In the genomic region with DNA sequence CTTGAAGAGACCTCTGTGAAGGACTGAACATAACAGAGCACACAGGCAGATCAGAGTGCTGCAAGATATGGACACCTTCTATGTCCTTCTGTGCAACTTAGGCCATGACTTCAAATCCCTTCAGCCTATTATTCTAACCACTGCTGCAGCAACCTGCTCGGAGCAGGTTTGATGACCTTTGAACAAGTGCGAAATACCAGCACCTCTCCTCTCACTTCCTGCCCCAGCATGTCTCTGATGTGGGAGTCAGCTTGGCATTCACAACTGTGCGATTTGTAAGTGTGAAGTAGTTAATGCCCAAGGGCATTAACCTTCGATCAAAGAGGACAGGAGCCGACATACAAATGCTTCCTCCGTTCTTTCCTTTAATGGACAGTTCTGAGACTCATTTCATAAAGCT, we compare ENCODE assay signal across 15 cellular contexts. TPM values are rescaled to one million over a fixed set of nuclear protein-coding genes. Genes with fewer than 3 reads are reported as not detected.
DNase-seq lines count a peak whose midpoint lies in the region; ATAC-seq, FAIRE-seq and TF ChIP-seq lines count a peak whose summit lies in the region.
"Had no signal": no experiment of that assay in that cellular context is flagged by ENCODE, and none has a peak within 500 bp of the region (broad histone marks: within the 10 kb centered on the region; RNA-seq: fewer than 3 reads in every experiment).

No MANE protein-coding gene starts in this region.

- peak overlapping the region; percentile 12 for H2AFZ ChIP-seq in IMR-90 (replicated peaks; ENCODE audit: low read length, poor library complexity)
- no peak overlapping the region for H2AFZ ChIP-seq in keratinocyte (ENCODE audit: control insufficient read depth, low read length)

- TF ChIP-seq CTCF in CD4-positive, alpha-beta T cell (IDR thresholded peaks at IDR 0.05), result no peak
- TF ChIP-seq CTCF in IMR-90 (conservative IDR thresholded peaks at IDR 0.05; ENCODE audit: low read depth, low read length) (no peak), keratinocyte (optimal IDR thresholded peaks at IDR 0.05 in 1 of 3, IDR thresholded peaks at IDR 0.05 in 1 of 3, conservative IDR thresholded peaks at IDR 0.05 in 1 of 3; ENCODE audit: extremely low read depth in 1 of 3, insufficient read depth in 2 of 3, low read length in 3 of 3) (no peak), endothelial cell (IDR thresholded peaks at IDR 0.05; ENCODE audit: unreplicated experiment) (no peak)

- peak overlapping the region; percentile 60 for H3K27ac Mint-ChIP-seq in CD4-positive, alpha-beta T cell
- H3K27ac Mint-ChIP-seq in activated T-helper 2 cell treated with anti-CD3 and anti-CD28 coated beads, Interferon-gamma antibody, Interleukin-2, Interleukin-4, amounts not matched to agents 10 μg/mL and 5 μg/mL and 100 μg/mL, durations not matched to agents 14 hours and 24 hours and 36 hours, result no peak overlapping the region
- H3K27ac Mint-ChIP-seq in endothelial cell (ENCODE audit: unreplicated experiment), result no peak overlapping the region
- H3K27ac Mint-ChIP-seq: stimulated activated naive B cell treated with anti-CD40 and anti-IgM and Interleukin-4, amounts not matched to agents 10 μg/mL and 1 μg/mL and 100 μg/mL, for 72 hours had no signal

- no CpG with 5 or more reads among the region's 6 CpGs for WGBS in IMR-90 (ENCODE audit: extremely low coverage in 2 of 2, insufficient read length in 1 of 2), 2 experiments

- H3K4me3 Mint-ChIP-seq in CD4-positive, alpha-beta T cell, result no peak overlapping the region
- peak overlapping the region; percentile 18 for H3K4me3 Mint-ChIP-seq in activated T-helper 2 cell treated with anti-CD3 and anti-CD28 coated beads, Interferon-gamma antibody, Interleukin-2, Interleukin-4, amounts not matched to agents 10 μg/mL and 5 μg/mL and 100 μg/mL, durations not matched to agents 14 hours and 24 hours and 36 hours (ENCODE audit: low read depth)
- no peak overlapping the region for H3K4me3 Mint-ChIP-seq in endothelial cell (ENCODE audit: unreplicated experiment)
- H3K4me3 Mint-ChIP-seq: stimulated activated naive B cell treated with anti-CD40 and anti-IgM and Interleukin-4, amounts not matched to agents 10 μg/mL and 1 μg/mL and 100 μg/mL, for 72 hours had no signal

- no peak overlapping the region for H3K56ac ChIP-seq in IMR-90 (ENCODE audit: extremely low read depth, insufficient read depth, low read length)

- no TSS peak for BruUV-seq in IMR-90 (replicated peaks; lab: Mats Ljungman, UMichigan)

- no peak for TF ChIP-seq RAD21 in IMR-90 (IDR thresholded peaks at IDR 0.05; ENCODE audit: low read length)

- H3K9ac ChIP-seq in IMR-90 (ENCODE audit: low read depth, low read length) (no peak overlapping the region), keratinocyte (ENCODE audit: control insufficient read depth, extremely low read depth, insufficient read depth, low read length) (no peak overlapping the region)

- H3K4me3 ChIP-seq in IMR-90 (ENCODE audit: insufficient read depth, low read depth, low read length) (no peak overlapping the region), keratinocyte (ENCODE audit: control insufficient read depth in 2 of 3, extremely low read depth in 1 of 3, insufficient read depth in 2 of 3, low read depth in 1 of 3, low read length in 3 of 3) (no peak overlapping the region)
- H3K4me3 ChIP-seq: SJCRH30 had no signal

- peak; percentile 23 for ATAC-seq in CD4-positive, alpha-beta T cell (ENCODE audit: poor library complexity)
- ATAC-seq in IMR-90 (ENCODE audit: low read depth), result no peak
- ATAC-seq in HG03175 (IDR thresholded peaks at IDR 0.05; ENCODE audit: unreplicated experiment), result no peak
- no peak for ATAC-seq in GM19324 (IDR thresholded peaks at IDR 0.05; ENCODE audit: low FRiP score, unreplicated experiment)
- ATAC-seq: stimulated activated naive B cell treated with anti-CD40 and anti-IgM and Interleukin-4, amounts not matched to agents 10 μg/mL and 1 μg/mL and 100 μg/mL, for 72 hours had no signal

- no peak overlapping the region for H4K91ac ChIP-seq in IMR-90 (ENCODE audit: insufficient read depth, low read depth, low read length)

- no peak overlapping the region for H3K27ac ChIP-seq in CD4-positive, alpha-beta T cell (ENCODE audit: low read depth, low read length)
- no peak overlapping the region for H3K27ac ChIP-seq in IMR-90 (ENCODE audit: insufficient read depth, low read length)
- H3K27ac ChIP-seq in keratinocyte (ENCODE audit: control insufficient read depth, insufficient read depth, low read length), result no peak overlapping the region
- H3K27ac ChIP-seq: SJCRH30 had no signal

- no peak overlapping the region for H2AK9ac ChIP-seq in IMR-90 (replicated peaks; ENCODE audit: low read depth, low read length, poor library complexity)

- no peak overlapping the region for H2BK5ac ChIP-seq in IMR-90 (ENCODE audit: low read depth, low read length, poor library complexity, severe bottlenecking)

- peak; percentile 91 for FAIRE-seq in keratinocyte (lab: Jason Lieb, UNC)
- FAIRE-seq: frontal cortex had no signal

- H3K14ac ChIP-seq in IMR-90 (replicated peaks; ENCODE audit: low read depth, low read length), result no peak overlapping the region

- in situ Hi-C loops in IMR-90 (cut with MboI; ENCODE audit: low sequenced_read_pairs), result loop anchor here (10.0 to 25.0 kb wide), 2 partner anchors 440 to 507 kb away; a partner anchor contains a TSS

- peaks cover 14 to 21% of the 10 kb centered on the region in 2 experiments for H3K79me1 ChIP-seq in IMR-90 (ENCODE audit: low read depth in 1 of 2, low read length in 2 of 2)

- DNase-seq in CD4-positive, alpha-beta T cell, result peak in 4 of 10 experiments; percentile 12 to 17 (median 12)
- no peak for DNase-seq in IMR-90
- no peak for DNase-seq in activated T-helper 2 cell treated with anti-CD3 and anti-CD28 coated beads, Interferon-gamma antibody, Interleukin-2, Interleukin-4, amounts not matched to agents 10 μg/mL and 5 μg/mL and 100 μg/mL, durations not matched to agents 14 hours and 24 hours and 36 hours (ENCODE audit: low spot score)
- DNase-seq in keratinocyte (ENCODE audit: low read depth, low spot score), result peak; percentile 85
- DNase-seq in endothelial cell (ENCODE audit: low spot score), result no peak
- no peak for DNase-seq in NAMALWA (ENCODE audit: low spot score)
- DNase-seq: GDM1; kidney glomerular epithelial cell; SJCRH30; stimulated activated naive B cell treated with anti-CD40 and anti-IgM and Interleukin-4, amounts not matched to agents 10 μg/mL and 1 μg/mL and 100 μg/mL, for 72 hours had no signal

- H3K4ac ChIP-seq in IMR-90 (ENCODE audit: low read depth, low read length), result no peak overlapping the region

- H3K9me3 ChIP-seq in CD4-positive, alpha-beta T cell (ENCODE audit: control insufficient read depth, low read length), result no peaks in the 10 kb centered on the region
- H3K9me3 ChIP-seq in IMR-90 (ENCODE audit: control insufficient read depth, insufficient read depth, low read length) (no peaks in the 10 kb centered on the region), keratinocyte (ENCODE audit: control insufficient read depth, low read depth, low read length) (no peaks in the 10 kb centered on the region)
- H3K9me3 ChIP-seq: SJCRH30 had no signal

- no peak for TF ChIP-seq POLR2A in IMR-90 (IDR thresholded peaks at IDR 0.05; ENCODE audit: low read depth, low read length)

- CTCF ChIA-PET in CD4-positive, alpha-beta T cell (lab: Charles Lee), result interaction anchor here (1.3 to 1.5 kb wide), 2 partner anchors 15 to 96 kb away, joined by 4 to 5 read pairs; a partner anchor contains a TSS
- CTCF ChIA-PET in IMR-90 (lab: Yijun Ruan, JAX), result no interaction called here

- POLR2A ChIA-PET in CD4-positive, alpha-beta T cell (lab: Charles Lee), result interaction anchor here (0.9 to 1.0 kb wide), 2 partner anchors 96 to 1057 kb away, joined by 3 to 4 read pairs; a partner anchor contains a TSS
- POLR2A ChIA-PET in IMR-90 (lab: Charles Lee; ENCODE audit: unreplicated experiment), result no interaction called here

- peaks cover 29% of the 10 kb centered on the region for H3K79me2 ChIP-seq in keratinocyte (ENCODE audit: control insufficient read depth, insufficient read depth, low read length)

- H3K27me3 Mint-ChIP-seq in CD4-positive, alpha-beta T cell, result no peaks in the 10 kb centered on the region
- H3K27me3 Mint-ChIP-seq in activated T-helper 2 cell treated with anti-CD3 and anti-CD28 coated beads, Interferon-gamma antibody, Interleukin-2, Interleukin-4, amounts not matched to agents 10 μg/mL and 5 μg/mL and 100 μg/mL, durations not matched to agents 14 hours and 24 hours and 36 hours (ENCODE audit: low read depth), result no peaks in the 10 kb centered on the region
- H3K27me3 Mint-ChIP-seq in endothelial cell (ENCODE audit: unreplicated experiment), result peaks cover 6% of the 10 kb centered on the region

- H3K4me1 Mint-ChIP-seq in CD4-positive, alpha-beta T cell (ENCODE audit: low read depth), result peaks cover 28% of the 10 kb centered on the region
- H3K4me1 Mint-ChIP-seq in activated T-helper 2 cell treated with anti-CD3 and anti-CD28 coated beads, Interferon-gamma antibody, Interleukin-2, Interleukin-4, amounts not matched to agents 10 μg/mL and 5 μg/mL and 100 μg/mL, durations not matched to agents 14 hours and 24 hours and 36 hours (ENCODE audit: low read depth), result peaks cover 20% of the 10 kb centered on the region
- H3K4me1 Mint-ChIP-seq in endothelial cell (ENCODE audit: unreplicated experiment), result peaks cover 2% of the 10 kb centered on the region

- peaks cover 10% of the 10 kb centered on the region for H3K36me3 Mint-ChIP-seq in CD4-positive, alpha-beta T cell (ENCODE audit: low read depth)
- H3K36me3 Mint-ChIP-seq in activated T-helper 2 cell treated with anti-CD3 and anti-CD28 coated beads, Interferon-gamma antibody, Interleukin-2, Interleukin-4, amounts not matched to agents 10 μg/mL and 5 μg/mL and 100 μg/mL, durations not matched to agents 14 hours and 24 hours and 36 hours (ENCODE audit: low read depth), result peaks cover 7% of the 10 kb centered on the region
- H3K36me3 Mint-ChIP-seq in endothelial cell (ENCODE audit: low read depth, unreplicated experiment), result no peaks in the 10 kb centered on the region

- H2BK15ac ChIP-seq in IMR-90 (ENCODE audit: low read depth, low read length), result no peak overlapping the region

- H2BK20ac ChIP-seq in IMR-90 (ENCODE audit: low read depth, low read length), result no peak overlapping the region

- H3K9me3 Mint-ChIP-seq in CD4-positive, alpha-beta T cell, result no peaks in the 10 kb centered on the region
- peaks cover 7% of the 10 kb centered on the region for H3K9me3 Mint-ChIP-seq in activated T-helper 2 cell treated with anti-CD3 and anti-CD28 coated beads, Interferon-gamma antibody, Interleukin-2, Interleukin-4, amounts not matched to agents 10 μg/mL and 5 μg/mL and 100 μg/mL, durations not matched to agents 14 hours and 24 hours and 36 hours
- no peaks in the 10 kb centered on the region for H3K9me3 Mint-ChIP-seq in endothelial cell (ENCODE audit: unreplicated experiment)
- H3K9me3 Mint-ChIP-seq: stimulated activated naive B cell treated with anti-CD40 and anti-IgM and Interleukin-4, amounts not matched to agents 10 μg/mL and 1 μg/mL and 100 μg/mL, for 72 hours had no signal

- H4K5ac ChIP-seq in IMR-90 (ENCODE audit: low read depth, low read length), result no peak overlapping the region

- dilution Hi-C loops in IMR-90 (cut with HindIII; ENCODE audit: low sequenced_read_pairs, unreplicated experiment), result no loop called here
- dilution Hi-C loops in keratinocyte (cut with MboI; ENCODE audit: extremely low pct_ligation_motif_present, low sequenced_read_pairs), result no loop called here

- no peak overlapping the region for H3K23ac ChIP-seq in IMR-90 (ENCODE audit: low read depth, low read length)

- H3K4me2 ChIP-seq in IMR-90 (ENCODE audit: low read depth, low read length), result no peak overlapping the region
- H3K4me2 ChIP-seq in keratinocyte (ENCODE audit: control insufficient read depth, extremely low read depth, insufficient read depth, low read depth, low read length), result peak overlapping the region; percentile 76

- intact Hi-C loops in CD4-positive, alpha-beta T cell (cut with DNase I, micrococcal nuclease), result loop anchor here (2.0 to 10.0 kb wide), 8 partner anchors 97 to 1123 kb away; a partner anchor contains a TSS
- intact Hi-C loops in IMR-90 (cut with micrococcal nuclease), result loop anchor here (5.0 kb wide), 1 partner anchor 505 kb away; a partner anchor contains a TSS
- intact Hi-C loops in activated T-helper 2 cell treated with anti-CD3 and anti-CD28 coated beads, Interferon-gamma antibody, Interleukin-2, Interleukin-4, amounts not matched to agents 10 μg/mL and 5 μg/mL and 100 μg/mL, durations not matched to agents 14 hours and 24 hours and 36 hours (cut with micrococcal nuclease), result loop anchor here (2.0 to 5.0 kb wide), 4 partner anchors 97 to 505 kb away; a partner anchor contains a TSS

- H4K20me1 ChIP-seq in IMR-90 (ENCODE audit: insufficient read depth, low read length), result no peaks in the 10 kb centered on the region
- no peaks in the 10 kb centered on the region for H4K20me1 ChIP-seq in keratinocyte (ENCODE audit: control insufficient read depth, extremely low read depth, insufficient read depth, low read length)

- H3K4me1 ChIP-seq in IMR-90 (ENCODE audit: control insufficient read depth, insufficient read depth, low read length), result no peaks in the 10 kb centered on the region
- peaks cover 35% of the 10 kb centered on the region for H3K4me1 ChIP-seq in keratinocyte (ENCODE audit: control insufficient read depth, extremely low read depth, insufficient read depth, low read length)
- H3K4me1 ChIP-seq: SJCRH30 had no signal

- H3K27me3 ChIP-seq in CD4-positive, alpha-beta T cell (ENCODE audit: control insufficient read depth, insufficient read depth, low read length), result no peaks in the 10 kb centered on the region
- H3K27me3 ChIP-seq in IMR-90 (ENCODE audit: control insufficient read depth, insufficient read depth, low read length) (0 out of 2 replicates have a peak, but pooled peaks cover 2% of the 10 kb centered on the region), keratinocyte (ENCODE audit: control insufficient read depth, extremely low read depth, insufficient read depth, low read length) (no peaks in the 10 kb centered on the region)
- H3K27me3 ChIP-seq: SJCRH30 had no signal

- no peak overlapping the region for H2BK120ac ChIP-seq in IMR-90 (ENCODE audit: low read depth, low read length)

- H3K9me1 ChIP-seq in IMR-90 (ENCODE audit: insufficient read depth, low read length) (no peaks in the 10 kb centered on the region), keratinocyte (ENCODE audit: control insufficient read depth, extremely low read depth, insufficient read depth, low read length) (no peaks in the 10 kb centered on the region)

- H3K36me3 ChIP-seq in IMR-90 (ENCODE audit: control insufficient read depth, insufficient read depth, low read length), result no peaks in the 10 kb centered on the region
- no peaks in the 10 kb centered on the region for H3K36me3 ChIP-seq in keratinocyte (ENCODE audit: control insufficient read depth in 2 of 2, extremely low read depth in 1 of 2, insufficient read depth in 2 of 2, low read length in 2 of 2)
- H3K36me3 ChIP-seq: SJCRH30 had no signal

- H4K8ac ChIP-seq in IMR-90 (ENCODE audit: low read depth in 2 of 2, low read length in 2 of 2), result no peak overlapping the region; a peak in 1 of 4 replicates

- H2AK5ac ChIP-seq in IMR-90 (ENCODE audit: low read depth, low read length), result no peak overlapping the region

- H3K18ac ChIP-seq in IMR-90 (ENCODE audit: low read depth, low read length), result no peak overlapping the region

RNA-seq across cellular contexts. Expression of a gene that starts 1.6 kb away (rescaled TPM):
- 10 to 100 TPM; 15.2 to 15.7 TPM for total RNA-seq in CD4-positive, alpha-beta T cell
- total RNA-seq in IMR-90 (2012; rRNA removed) (47.5 and 49.5 TPM in 2 replicates), endothelial cell (ENCODE audit: unreplicated experiment) (38.7 TPM)
- polyA plus RNA-seq in IMR-90 (2012; rRNA removed) (16.8 and 19.9 TPM in 2 replicates), keratinocyte (19.8 to 32.4 TPM (median 25.9 TPM) in 3 replicates)
- 3.0 and 7.7 TPM in 2 replicates for polyA plus RNA-seq in IMR-90 (2012; cell fraction: cytosol; rRNA removed)
- 4.5 and 50.1 TPM in 2 replicates for polyA plus RNA-seq in IMR-90 (2012; cell fraction: nucleus; rRNA removed; ENCODE audit: low replicate concordance)
- total RNA-seq in activated T-helper 2 cell treated with anti-CD3 and anti-CD28 coated beads, Interferon-gamma antibody, Interleukin-2, Interleukin-4, amounts not matched to agents 10 μg/mL and 5 μg/mL and 100 μg/mL, durations not matched to agents 14 hours and 24 hours and 36 hours, result 20.4 and 22.2 TPM in 2 replicates
- 65.0 TPM for polyA plus RNA-seq in keratinocyte (2011; ENCODE audit: low read depth)
- polyA plus RNA-seq in keratinocyte (2011; cell fraction: cytosol; rRNA removed), result 13.3 and 28.5 TPM in 2 replicates
- polyA plus RNA-seq in keratinocyte (2011; cell fraction: nucleus; rRNA removed), result 58.7 and 59.8 TPM in 2 replicates
- 19.6 and 31.8 TPM in 2 replicates for polyA plus RNA-seq in keratinocyte (2012; ENCODE audit: low replicate concordance)
- 5.8 to 36.2 TPM (median 30.8 TPM) in 3 replicates for polyA minus RNA-seq in keratinocyte
- 12.1 TPM for polyA minus RNA-seq in keratinocyte (2011; cell fraction: cytosol; rRNA and poly(A)+ RNA removed)
- polyA minus RNA-seq in keratinocyte (2011; cell fraction: nucleus; rRNA and poly(A)+ RNA removed), result 34.7 and 51.7 TPM in 2 replicates

RNA-seq across cellular contexts. Expression of a gene that starts 32.3 kb away (rescaled TPM):
- not detected for total RNA-seq in CD4-positive, alpha-beta T cell
- not detected in 2 replicates for total RNA-seq in IMR-90 (2012; rRNA removed)
- not detected in 2 replicates for polyA plus RNA-seq in IMR-90 (2012; rRNA removed)
- polyA plus RNA-seq in IMR-90 (2012; cell fraction: cytosol; rRNA removed), result not detected in 2 replicates
- not detected in 2 replicates for polyA plus RNA-seq in IMR-90 (2012; cell fraction: nucleus; rRNA removed; ENCODE audit: low replicate concordance)
- total RNA-seq in activated T-helper 2 cell treated with anti-CD3 and anti-CD28 coated beads, Interferon-gamma antibody, Interleukin-2, Interleukin-4, amounts not matched to agents 10 μg/mL and 5 μg/mL and 100 μg/mL, durations not matched to agents 14 hours and 24 hours and 36 hours, result not detected in 2 replicates
- not detected in 3 replicates for polyA plus RNA-seq in keratinocyte
- polyA plus RNA-seq in keratinocyte (2011; ENCODE audit: low read depth), result not detected
- not detected in 2 replicates for polyA plus RNA-seq in keratinocyte (2011; cell fraction: cytosol; rRNA removed)
- polyA plus RNA-seq in keratinocyte (2011; cell fraction: nucleus; rRNA removed), result not detected in 2 replicates
- not detected in 2 replicates for polyA plus RNA-seq in keratinocyte (2012; ENCODE audit: low replicate concordance)
- polyA minus RNA-seq in keratinocyte, result not detected in 3 replicates
- polyA minus RNA-seq in keratinocyte (2011; cell fraction: cytosol; rRNA and poly(A)+ RNA removed), result not detected
- polyA minus RNA-seq in keratinocyte (2011; cell fraction: nucleus; rRNA and poly(A)+ RNA removed), result not detected in 2 replicates
- total RNA-seq in endothelial cell (ENCODE audit: unreplicated experiment), result not detected
- total RNA-seq: frontal cortex, HT1080, SJCRH30 had no signal
- polyA plus RNA-seq: BJ had no signal
